In genomic region chr22:25908212-25908611, GRCh38 we compare ENCODE assay signal across 30 cellular contexts.
"Had no signal": no experiment of that assay in that cellular context is flagged by ENCODE, and none has a peak within 500 bp of the region (broad histone marks: within the 10 kb centered on the region; RNA-seq: fewer than 3 reads in every experiment).

No MANE protein-coding gene starts in this region.

- H3K4me3 ChIP-seq: Peyer's patch, SJSA1 had no signal

- ATAC-seq: PC-3 had no signal

- DNase-seq: Karpas-422; KBM-7; MM.1S; MV-4-11; NCI-H1092; NCI-H1105; NCI-H1417 treated with DMSO at 0.1 percent for 48 hours; NCI-H1436 treated with DMSO at 0.1 percent for 48 hours; NCI-H1694 treated with DMSO at 0.1 percent for 48 hours; NCI-H187 treated with DMSO at 0.1 percent for 48 hours; NCI-H2029; NCI-H2081; NCI-H2171 treated with DMSO at 0.1 percent for 48 hours; NCI-H2227 treated with DMSO at 0.1 percent for 48 hours; NCI-H345; NCI-H446; NCI-H510A treated with DMSO at 0.1 percent for 48 hours; NCI-H524 treated with DMSO at 0.1 percent for 48 hours; NCI-H526 treated with DMSO at 0.1 percent for 48 hours; NCI-H774; NK-92 treated with Interleukin-12 subunit alpha and Interleukin-12 subunit beta, amount 100 ng/mL, for 24 hours; OCI-M1; PC-3; Peyer's patch; Right ventricle myocardium superior; RPMI8226; SHP77 treated with DMSO at 0.1 percent for 48 hours had no signal

- H3K4me1 ChIP-seq: Peyer's patch, SJSA1 had no signal

- H3K36me3 ChIP-seq: Peyer's patch, SJSA1 had no signal

- H3K27ac ChIP-seq: KMS-11, Peyer's patch, SJSA1 had no signal

- H3K27me3 ChIP-seq: Peyer's patch had no signal

- H3K9me3 ChIP-seq: Peyer's patch, SJSA1, SK-N-SH had no signal
